ENCODE assay signal across 19 cellular contexts in the genomic region with DNA sequence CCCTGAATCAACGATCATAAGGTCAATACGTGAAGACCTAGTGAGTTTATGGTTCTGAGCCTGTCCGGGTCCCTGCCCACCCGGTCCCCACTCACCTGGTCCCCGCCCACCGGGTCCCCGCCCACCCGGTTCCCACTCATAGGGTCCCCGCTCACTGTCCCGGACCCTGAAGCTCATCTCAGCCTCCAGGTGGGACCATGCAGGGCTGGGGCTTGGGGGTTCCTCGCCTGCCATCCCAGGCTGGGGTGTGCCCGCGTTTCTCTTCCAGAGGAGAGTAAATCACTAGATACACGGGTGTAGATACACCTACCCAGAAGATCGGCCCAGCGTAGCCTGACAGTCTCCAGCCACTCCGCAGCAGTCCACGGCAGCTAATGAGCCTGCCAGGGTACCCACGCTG.
A peak's percentile ranks its signal among the peaks of the same experiment; 100 is the strongest.
DNase-seq lines count a peak whose midpoint lies in the region; ATAC-seq, FAIRE-seq and TF ChIP-seq lines count a peak whose summit lies in the region.
"Had no signal": no experiment of that assay in that cellular context is flagged by ENCODE, and none has a peak within 500 bp of the region (broad histone marks: within the 10 kb centered on the region; RNA-seq: fewer than 3 reads in every experiment).

No MANE protein-coding gene starts in this region.

- H3K27me3 ChIP-seq in DND-41 (ENCODE audit: insufficient read depth, low read length, poor library complexity) = no peaks in the 10 kb centered on the region
- H3K27me3 ChIP-seq in PC-3 (ENCODE audit: low read length) = no peaks in the 10 kb centered on the region
- H3K27me3 ChIP-seq in prostate gland (replicated peaks; ENCODE audit: insufficient read depth) = no peaks in the 10 kb centered on the region
- H3K27me3 ChIP-seq: breast epithelium, pancreas, right atrium auricular region had no signal

- TF ChIP-seq POLR2A in prostate gland (IDR thresholded peaks at IDR 0.05) = no peak

- H3K27ac ChIP-seq in DND-41 (ENCODE audit: low read length) = peak overlapping the region; percentile 73
- H3K27ac ChIP-seq in PC-3 (ENCODE audit: low read length) = no peak overlapping the region
- H3K27ac ChIP-seq in kidney (ENCODE audit: low read depth in 2 of 2, low read length in 2 of 2) = no peak overlapping the region
- no peak overlapping the region for H3K27ac ChIP-seq in prostate gland
- H3K27ac ChIP-seq: pancreas, right atrium auricular region, SK-N-MC had no signal

- no peaks in the 10 kb centered on the region for H3K9me3 ChIP-seq in DND-41 (ENCODE audit: insufficient read depth, low read length, severe bottlenecking)
- H3K9me3 ChIP-seq in PC-3 (ENCODE audit: low read length) = no peaks in the 10 kb centered on the region
- H3K9me3 ChIP-seq in kidney (ENCODE audit: control insufficient read depth in 1 of 2, low read length in 2 of 2) = no peaks in the 10 kb centered on the region
- H3K9me3 ChIP-seq in prostate gland = no peaks in the 10 kb centered on the region
- H3K9me3 ChIP-seq: breast epithelium, pancreas, right atrium auricular region had no signal

- no peak for TF ChIP-seq CTCF in DND-41 (IDR thresholded peaks at IDR 0.05; ENCODE audit: borderline replicate concordance, extremely low read depth, low read length, poor library complexity, severe bottlenecking)
- TF ChIP-seq CTCF in PC-3 (conservative IDR thresholded peaks at IDR 0.05; ENCODE audit: low read depth, low read length) = no peak
- TF ChIP-seq CTCF in kidney (IDR thresholded peaks at IDR 0.05; ENCODE audit: borderline replicate concordance, extremely low read depth, insufficient read depth) = no peak
- TF ChIP-seq CTCF in chondrocyte (IDR thresholded peaks at IDR 0.05) = no peak
- TF ChIP-seq CTCF in prostate gland (IDR thresholded peaks at IDR 0.05) = no peak

- H3K9ac ChIP-seq in DND-41 (ENCODE audit: low read depth, low read length) = peak overlapping the region; percentile 41
- peak overlapping the region; percentile 64 for H3K9ac ChIP-seq in PC-3 (ENCODE audit: low read length)
- H3K9ac ChIP-seq in kidney (ENCODE audit: low read length in 2 of 2) = no peak overlapping the region

- no peak overlapping the region for H3K4me3 Mint-ChIP-seq in chondrocyte (ENCODE audit: unreplicated experiment)
- H3K4me3 Mint-ChIP-seq: activated T-cell treated with anti-CD3 and anti-CD28 coated beads, Interleukin-2, amount 50 U/mL, for 4 hours; H9; stimulated activated naive CD8-positive, alpha-beta T cell treated with anti-CD3 and anti-CD28 coated beads, Interleukin-15, Interleukin-2, amounts not matched to agents 100 ng/mL and 50 ng/mL, for 24 hours; T-helper 2 cell treated with Interferon-gamma antibody and Interleukin-4, amounts not matched to agents 5 μg/mL and 100 μg/mL, for 36 hours; type B pancreatic cell had no signal

- 75% methylated on average over 18 of the region's 19 CpGs for WGBS in prostate gland

- peak overlapping the region; percentile 72; the same call in 1 of the 2 replicates for H2AFZ ChIP-seq in DND-41 (ENCODE audit: low read depth, low read length)
- H2AFZ ChIP-seq in PC-3 (ENCODE audit: low read length) = peak overlapping the region; percentile 89

- no peaks in the 10 kb centered on the region for H3K4me1 Mint-ChIP-seq in chondrocyte (ENCODE audit: low read depth)

- no peaks in the 10 kb centered on the region for H3K9me2 ChIP-seq in PC-3 (replicated peaks; ENCODE audit: low read length)

- H3K79me2 ChIP-seq in DND-41 (ENCODE audit: insufficient read depth, low read length) = no peaks in the 10 kb centered on the region
- H3K79me2 ChIP-seq in PC-3 (ENCODE audit: low read length) = no peaks in the 10 kb centered on the region

- FAIRE-seq in kidney (lab: Jason Lieb, UNC) = no peak

- H3K36me3 Mint-ChIP-seq in chondrocyte (ENCODE audit: low read depth) = no peaks in the 10 kb centered on the region
- H3K36me3 Mint-ChIP-seq: naive thymus-derived CD8-positive, alpha-beta T cell; type B pancreatic cell had no signal

- H3K27ac Mint-ChIP-seq in chondrocyte (ENCODE audit: unreplicated experiment) = no peak overlapping the region

- no peaks in the 10 kb centered on the region for H3K9me3 Mint-ChIP-seq in chondrocyte (ENCODE audit: low read depth)
- H3K9me3 Mint-ChIP-seq: activated T-cell treated with anti-CD3 and anti-CD28 coated beads, Interleukin-2, amount 50 U/mL, for 4 hours; H9; naive thymus-derived CD8-positive, alpha-beta T cell; stimulated activated naive CD8-positive, alpha-beta T cell treated with anti-CD3 and anti-CD28 coated beads, Interleukin-15, Interleukin-2, amounts not matched to agents 100 ng/mL and 50 ng/mL, for 24 hours; T-helper 2 cell treated with Interferon-gamma antibody and Interleukin-4, amounts not matched to agents 5 μg/mL and 100 μg/mL, for 36 hours; type B pancreatic cell had no signal

- CTCF ChIA-PET in PC-3 (lab: Charles Lee) = interaction anchor here (0.6 kb wide), 1 partner anchor 131 kb away, joined by 6 read pairs; no protein-coding TSS in a partner anchor

- peaks cover 48% of the 10 kb centered on the region for H3K4me1 ChIP-seq in DND-41 (ENCODE audit: insufficient read depth, low read length)
- 0 out of 2 replicates have a peak, but pooled peaks cover 4% of the 10 kb centered on the region for H3K4me1 ChIP-seq in PC-3 (ENCODE audit: insufficient read depth, low read length)
- H3K4me1 ChIP-seq in kidney (ENCODE audit: control insufficient read depth in 1 of 2, insufficient read depth in 1 of 2, low read depth in 1 of 2, low read length in 2 of 2) = no peaks in the 10 kb centered on the region
- H3K4me1 ChIP-seq in prostate gland (replicated peaks) = no peaks in the 10 kb centered on the region
- H3K4me1 ChIP-seq: breast epithelium, pancreas had no signal

- H3F3A ChIP-seq in PC-3 (ENCODE audit: low read length, unreplicated experiment) = no peaks in the 10 kb centered on the region

- POLR2A ChIA-PET in PC-3 (lab: Charles Lee; ENCODE audit: unreplicated experiment) = no interaction called here

- no peaks in the 10 kb centered on the region for H3K36me3 ChIP-seq in DND-41 (ENCODE audit: insufficient read depth, low read length)
- H3K36me3 ChIP-seq in PC-3 (ENCODE audit: low read depth, low read length) = no peaks in the 10 kb centered on the region
- no peaks in the 10 kb centered on the region for H3K36me3 ChIP-seq in kidney (ENCODE audit: control insufficient read depth in 1 of 2, insufficient read depth in 2 of 2, low read length in 2 of 2)
- no peaks in the 10 kb centered on the region for H3K36me3 ChIP-seq in prostate gland
- H3K36me3 ChIP-seq: breast epithelium, pancreas, right atrium auricular region had no signal

- no TSS peak for BruUV-seq in PC-3 (replicated peaks; lab: Mats Ljungman, UMichigan)

- ATAC-seq in DND-41 (ENCODE audit: insufficient read depth, low read depth) = no peak
- no peak for ATAC-seq in PC-3
- ATAC-seq in sciatic nerve = peak; percentile 8
- no peak for ATAC-seq in HG03469 (IDR thresholded peaks at IDR 0.05; ENCODE audit: unreplicated experiment)
- ATAC-seq: activated T-cell treated with anti-CD3 and anti-CD28 coated beads, Interleukin-2, amount 50 U/mL, for 4 hours; naive thymus-derived CD8-positive, alpha-beta T cell had no signal

- H3K27me3 Mint-ChIP-seq in chondrocyte (ENCODE audit: low read depth) = no peaks in the 10 kb centered on the region
- H3K27me3 Mint-ChIP-seq: naive thymus-derived CD8-positive, alpha-beta T cell; stimulated activated naive CD8-positive, alpha-beta T cell treated with anti-CD3 and anti-CD28 coated beads, Interleukin-15, Interleukin-2, amounts not matched to agents 100 ng/mL and 50 ng/mL, for 24 hours; type B pancreatic cell had no signal

- DNase-seq in DND-41 (no peak), PC-3 (no peak), kidney (peak; percentile 77), sciatic nerve (ENCODE audit: low spot score) (no peak), chondrocyte (ENCODE audit: low spot score) (no peak), prostate gland (ENCODE audit: low spot score) (no peak)
- DNase-seq: cortex of kidney, KG1 had no signal

- no peak overlapping the region for H3K4me3 ChIP-seq in DND-41 (ENCODE audit: low read depth in 1 of 2, low read length in 2 of 2)
- H3K4me3 ChIP-seq in PC-3 (ENCODE audit: low read length) = no peak overlapping the region
- no peak overlapping the region for H3K4me3 ChIP-seq in kidney (ENCODE audit: low read length in 2 of 2)
- H3K4me3 ChIP-seq in prostate gland = no peak overlapping the region
- H3K4me3 ChIP-seq: pancreas, SK-N-MC had no signal

- H3K4me2 ChIP-seq in DND-41 (ENCODE audit: insufficient read depth, low read length) (peak overlapping the region; percentile 37; the same call in 1 of the 2 replicates), PC-3 (ENCODE audit: low read length) (peak overlapping the region; percentile 75; the same call in 1 of the 2 replicates)

- no peaks in the 10 kb centered on the region for H4K20me1 ChIP-seq in DND-41 (ENCODE audit: insufficient read depth, low read length)
- no peaks in the 10 kb centered on the region for H4K20me1 ChIP-seq in PC-3 (ENCODE audit: low read length)

- intact Hi-C loops in PC-3 (cut with micrococcal nuclease) (loop anchor here (5.0 kb wide), 1 partner anchor 126 kb away; no protein-coding TSS in a partner anchor), kidney (cut with DNase I) (no loop called here), sciatic nerve (cut with DNase I) (loop anchor here (5.0 kb wide), 1 partner anchor 56 kb away; no protein-coding TSS in a partner anchor), prostate gland (cut with DNase I) (loop anchor here (2.0 to 5.0 kb wide), 3 partner anchors 56 to 651 kb away; no protein-coding TSS in a partner anchor)

Comparison
In these comparisons a context has a peak if more than half of its experiments do, and no peak if none do; other contexts are left out.
1. H3K9ac ChIP-seq: peak in DND-41 (single experiment) and PC-3 (single experiment); none in kidney (0 of 2).